Comparison of ENCODE assay signal across 8 cellular contexts in the genomic region with DNA sequence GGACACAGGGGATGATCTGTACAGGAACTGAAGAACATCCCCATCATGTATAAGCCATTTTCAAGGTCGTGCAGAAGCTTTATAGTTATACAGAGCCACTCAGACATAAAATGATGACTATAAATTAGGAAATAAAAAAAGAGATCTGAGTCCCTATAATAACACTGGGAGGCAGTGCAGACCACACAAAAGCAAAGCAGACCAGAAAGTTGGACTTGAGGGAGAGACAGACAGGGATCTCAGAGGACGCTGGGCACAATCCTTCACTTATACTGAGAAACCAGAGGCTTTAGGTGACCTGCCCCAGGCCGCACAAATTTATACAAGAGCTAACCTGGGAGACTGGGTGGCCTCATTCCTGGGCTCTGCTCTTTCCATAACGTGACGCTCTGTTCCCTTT.
DNase-seq lines count a peak whose midpoint lies in the region; ATAC-seq, FAIRE-seq and TF ChIP-seq lines count a peak whose summit lies in the region.

No MANE protein-coding gene starts in this region.

- peaks cover 10% of the 10 kb centered on the region for H3K4me1 ChIP-seq in astrocyte (ENCODE audit: insufficient read depth, low read length)
- H3K4me1 ChIP-seq in CD8-positive, alpha-beta memory T cell (ENCODE audit: insufficient read depth, low read length) = peaks cover 84% of the 10 kb centered on the region

- no peak for ATAC-seq in HG03097 (IDR thresholded peaks at IDR 0.05; ENCODE audit: low FRiP score, unreplicated experiment)

- H2AFZ ChIP-seq in astrocyte (ENCODE audit: low read depth, low read length) = no peak overlapping the region

- no peak overlapping the region for H3K4me2 ChIP-seq in astrocyte (ENCODE audit: low read length)

- no peaks in the 10 kb centered on the region for H3K9me3 Mint-ChIP-seq in astrocyte (ENCODE audit: unreplicated experiment)
- H3K9me3 Mint-ChIP-seq in CD8-positive, alpha-beta memory T cell = no peaks in the 10 kb centered on the region

- POLR2A ChIA-PET in CD8-positive, alpha-beta memory T cell (lab: Charles Lee) = no interaction called here

- H3K79me2 ChIP-seq in astrocyte (ENCODE audit: insufficient read depth, low read length) = no peaks in the 10 kb centered on the region

- TF ChIP-seq CTCF in astrocyte (IDR thresholded peaks at IDR 0.05; ENCODE audit: insufficient read depth, low read depth, low read length) (peak; percentile 38), coronary artery (IDR thresholded peaks at IDR 0.05) (no peak)

- H3K4me1 Mint-ChIP-seq in astrocyte (ENCODE audit: low read depth, unreplicated experiment) = peaks cover 24% of the 10 kb centered on the region
- H3K4me1 Mint-ChIP-seq in CD8-positive, alpha-beta memory T cell = peaks cover 15 to 35% (median 20%) of the 10 kb centered on the region in 3 donors

- H3K4me3 Mint-ChIP-seq in astrocyte (ENCODE audit: unreplicated experiment) = no peak overlapping the region
- H3K4me3 Mint-ChIP-seq in CD8-positive, alpha-beta memory T cell = no peak overlapping the region

- no peak for FAIRE-seq in astrocyte (lab: Jason Lieb, UNC)

- DNase-seq in DMS153 treated with DMSO at 0.1 percent for 48 hours (lab: John Stamatoyannopoulos, UW; ENCODE audit: unreplicated experiment) = peak; percentile 26
- DNase-seq in LHCN-M2 (ENCODE audit: low read depth) = peak; percentile 68
- DNase-seq in astrocyte (ENCODE audit: low read depth) = peak; percentile 38
- DNase-seq in left kidney (ENCODE audit: low read depth, low spot score) = peak; percentile 72
- no peak for DNase-seq in coronary artery (ENCODE audit: low spot score)
- no peak for DNase-seq in CD8-positive, alpha-beta memory T cell
- no peak for DNase-seq in DMS79 (lab: John Stamatoyannopoulos, UW)

- CTCF ChIA-PET in CD8-positive, alpha-beta memory T cell (lab: Charles Lee) = interaction anchor here (0.9 to 2.9 kb wide), 5 partner anchors 11 to 512 kb away, joined by 3 to 13 read pairs (median 3); no protein-coding TSS in a partner anchor

- H3K27ac Mint-ChIP-seq in astrocyte (ENCODE audit: unreplicated experiment) = peak overlapping the region; percentile 77
- peak overlapping the region in 2 of 8 donors; percentile 49 to 62 for H3K27ac Mint-ChIP-seq in CD8-positive, alpha-beta memory T cell

- H3K27me3 ChIP-seq in astrocyte (ENCODE audit: insufficient read depth, low read length) = no peaks in the 10 kb centered on the region
- H3K27me3 ChIP-seq in CD8-positive, alpha-beta memory T cell (ENCODE audit: insufficient read depth, low read length, poor library complexity, severe bottlenecking) = no peaks in the 10 kb centered on the region

- H3K27ac ChIP-seq in astrocyte (ENCODE audit: low read depth, low read length) = no peak overlapping the region
- no peak overlapping the region for H3K27ac ChIP-seq in coronary artery
- H3K27ac ChIP-seq in CD8-positive, alpha-beta memory T cell (ENCODE audit: low read depth, low read length) = no peak overlapping the region

- H3K36me3 Mint-ChIP-seq in astrocyte (ENCODE audit: low read depth, unreplicated experiment) = peaks cover 7% of the 10 kb centered on the region
- H3K36me3 Mint-ChIP-seq in CD8-positive, alpha-beta memory T cell = peaks cover 0 to 45% (median 12%) of the 10 kb centered on the region in 3 donors

- no peak overlapping the region for H3K9ac ChIP-seq in astrocyte (ENCODE audit: low read length)

- no peaks in the 10 kb centered on the region for H3K9me3 ChIP-seq in astrocyte (ENCODE audit: insufficient read depth, low read depth, low read length)
- H3K9me3 ChIP-seq in CD8-positive, alpha-beta memory T cell (ENCODE audit: low read length) = no peaks in the 10 kb centered on the region

- no peak overlapping the region for H3K4me3 ChIP-seq in astrocyte (ENCODE audit: insufficient read depth, low read depth, low read length)
- no peak overlapping the region for H3K4me3 ChIP-seq in coronary artery
- no peak overlapping the region for H3K4me3 ChIP-seq in CD8-positive, alpha-beta memory T cell (ENCODE audit: low read length)

- no peaks in the 10 kb centered on the region for H3K36me3 ChIP-seq in astrocyte (ENCODE audit: insufficient read depth, low read length)
- peaks cover 16% of the 10 kb centered on the region for H3K36me3 ChIP-seq in CD8-positive, alpha-beta memory T cell (ENCODE audit: insufficient read depth, low read length)

- no peaks in the 10 kb centered on the region for H4K20me1 ChIP-seq in astrocyte (ENCODE audit: insufficient read depth, low read length)

- H3K27me3 Mint-ChIP-seq in astrocyte (ENCODE audit: low read depth, unreplicated experiment) = peaks cover 3% of the 10 kb centered on the region
- peaks cover 2 to 8% of the 10 kb centered on the region in 2 donors for H3K27me3 Mint-ChIP-seq in CD8-positive, alpha-beta memory T cell

Comparison
In these comparisons a context has a peak if more than half of its experiments do, and no peak if none do; other contexts are left out.
1. DNase-seq: peak in DMS153 treated with DMSO at 0.1 percent for 48 hours (single experiment), LHCN-M2 (single experiment), astrocyte (single experiment) and left kidney (single experiment); none in coronary artery (single experiment), CD8-positive, alpha-beta memory T cell (0 of 5) and DMS79 (single experiment).